Comparison of ENCODE assay signal across 13 cellular contexts in the genomic region with DNA sequence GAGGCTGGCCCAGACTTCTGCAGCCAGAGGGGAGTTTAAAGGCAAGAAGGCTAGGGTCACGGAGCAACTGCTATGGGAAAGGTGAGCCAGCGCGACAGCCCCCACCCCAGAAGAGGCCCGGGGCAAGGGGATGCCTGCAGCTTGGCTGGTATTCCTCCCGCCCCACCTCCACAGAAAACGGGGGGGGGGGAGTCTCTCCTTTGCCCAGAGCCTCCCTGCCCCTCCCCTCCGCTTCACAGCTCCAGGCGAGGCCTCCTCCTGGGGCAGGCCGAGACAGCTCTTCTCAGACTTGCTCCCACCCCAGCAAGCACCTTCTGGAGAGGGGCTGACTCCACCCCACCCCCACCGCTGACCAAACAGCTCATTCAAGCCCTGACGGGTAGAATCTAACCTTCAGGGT. TPM values are rescaled to one million over a fixed set of nuclear protein-coding genes. Genes with fewer than 3 reads are reported as not detected.
DNase-seq lines count a peak whose midpoint lies in the region; ATAC-seq, FAIRE-seq and TF ChIP-seq lines count a peak whose summit lies in the region.
"Had no signal": no experiment of that assay in that cellular context is flagged by ENCODE, and none has a peak within 500 bp of the region (broad histone marks: within the 10 kb centered on the region; RNA-seq: fewer than 3 reads in every experiment).

No MANE protein-coding gene starts in this region.

- POLR2A ChIA-PET in Panc1 (lab: Charles Lee), result interaction anchor here (1.1 kb wide), 1 partner anchor 14 kb away, joined by 3 read pairs; no protein-coding TSS in a partner anchor
- POLR2A ChIA-PET in activated CD4-positive, alpha-beta memory T cell treated with anti-CD3 and anti-CD28 coated beads, Interleukin-2, amount 10 ng/mL, durations not matched to agents 7 days and 5 days (lab: Charles Lee), result interaction anchor here (1.6 to 4.2 kb wide), 3 partner anchors 9 to 12 kb away, joined by 9 to 14 read pairs (median 10); no protein-coding TSS in a partner anchor

- CTCF ChIA-PET in Panc1 (lab: Charles Lee), result interaction anchor here (0.6 kb wide), 1 partner anchor 36 kb away, joined by 5 read pairs; no protein-coding TSS in a partner anchor
- CTCF ChIA-PET in activated CD4-positive, alpha-beta memory T cell treated with anti-CD3 and anti-CD28 coated beads, Interleukin-2, amount 10 ng/mL, durations not matched to agents 7 days and 5 days (lab: Charles Lee), result no interaction called here

- no peaks in the 10 kb centered on the region for H3K9me3 Mint-ChIP-seq in memory B cell
- H3K9me3 Mint-ChIP-seq in stimulated activated memory B cell treated with anti-CD40 and anti-IgM and Interleukin-4, amounts not matched to agents 10 μg/mL and 1 μg/mL and 100 μg/mL, for 72 hours, result no peaks in the 10 kb centered on the region
- no peaks in the 10 kb centered on the region for H3K9me3 Mint-ChIP-seq in activated CD4-positive, alpha-beta memory T cell treated with anti-CD3 and anti-CD28 coated beads, Interleukin-2, amount 10 ng/mL, durations not matched to agents 7 days and 5 days
- H3K9me3 Mint-ChIP-seq: activated B cell treated with CpG ODN at 0.5 μM for 24 hours had no signal

- ATAC-seq in Panc1 (peak; percentile 13; the same call in 1 of the 2 replicates), memory B cell (ENCODE audit: low read depth) (no peak), GM19452 (IDR thresholded peaks at IDR 0.05; ENCODE audit: unreplicated experiment) (no peak)
- no peak for ATAC-seq in stimulated activated memory B cell treated with anti-CD40 and anti-IgM and Interleukin-4, amounts not matched to agents 10 μg/mL and 1 μg/mL and 100 μg/mL, for 72 hours

- no peaks in the 10 kb centered on the region for H3K27me3 ChIP-seq in Panc1 (ENCODE audit: control insufficient read depth, insufficient read depth, low read length)
- H3K27me3 ChIP-seq: testis had no signal

- H3K9me3 ChIP-seq in Panc1 (ENCODE audit: control insufficient read depth, insufficient read depth, low read depth, low read length), result no peaks in the 10 kb centered on the region
- H3K9me3 ChIP-seq: testis had no signal

- intact Hi-C loops in Panc1 (cut with micrococcal nuclease; ENCODE audit: unreplicated experiment), result no loop called here

- H3K36me3 ChIP-seq in Panc1 (ENCODE audit: control insufficient read depth, insufficient read depth, low read length), result no peaks in the 10 kb centered on the region; the same call in 1 of the 2 replicates

- no peaks in the 10 kb centered on the region for H3K27me3 Mint-ChIP-seq in memory B cell
- H3K27me3 Mint-ChIP-seq in stimulated activated memory B cell treated with anti-CD40 and anti-IgM and Interleukin-4, amounts not matched to agents 10 μg/mL and 1 μg/mL and 100 μg/mL, for 72 hours, result no peaks in the 10 kb centered on the region
- H3K27me3 Mint-ChIP-seq in activated CD4-positive, alpha-beta memory T cell treated with anti-CD3 and anti-CD28 coated beads, Interleukin-2, amount 10 ng/mL, durations not matched to agents 7 days and 5 days, result no peaks in the 10 kb centered on the region
- H3K27me3 Mint-ChIP-seq: activated B cell treated with CpG ODN at 0.5 μM for 24 hours had no signal

- peaks cover 36% of the 10 kb centered on the region for H3K4me1 ChIP-seq in Panc1 (ENCODE audit: control insufficient read depth, insufficient read depth, low read length)

- H3K4me1 Mint-ChIP-seq in memory B cell, result peaks cover 48% of the 10 kb centered on the region
- H3K4me1 Mint-ChIP-seq in stimulated activated memory B cell treated with anti-CD40 and anti-IgM and Interleukin-4, amounts not matched to agents 10 μg/mL and 1 μg/mL and 100 μg/mL, for 72 hours, result peaks cover 79% of the 10 kb centered on the region
- peaks cover 52% of the 10 kb centered on the region for H3K4me1 Mint-ChIP-seq in activated CD4-positive, alpha-beta memory T cell treated with anti-CD3 and anti-CD28 coated beads, Interleukin-2, amount 10 ng/mL, durations not matched to agents 7 days and 5 days

- TF ChIP-seq CTCF in Panc1 (IDR thresholded peaks at IDR 0.05), result no peak
- TF ChIP-seq CTCF in coronary artery (IDR thresholded peaks at IDR 0.05), result no peak

- no peak for FAIRE-seq in urothelium cell line (lab: Jason Lieb, UNC)

- DNase-seq in Panc1 (ENCODE audit: low read depth, low spot score) (no peak), coronary artery (ENCODE audit: low spot score) (peak; percentile 40), memory B cell (ENCODE audit: low spot score in 2 of 2) (no peak), urothelium cell line (ENCODE audit: low spot score) (no peak)
- no peak for DNase-seq in activated CD4-positive, alpha-beta memory T cell treated with anti-CD3 and anti-CD28 coated beads, Interleukin-2, amount 10 ng/mL, durations not matched to agents 7 days and 5 days
- DNase-seq: activated B cell treated with CpG ODN at 0.5 μM for 24 hours, amniotic stem cell, NCI-H1436 treated with DMSO at 0.1 percent for 48 hours, NCI-H524 had no signal

- BruUV-seq in Panc1 (replicated peaks; lab: Mats Ljungman, UMichigan), result no TSS peak

- peaks cover 14% of the 10 kb centered on the region for H3K36me3 Mint-ChIP-seq in memory B cell
- peaks cover 39% of the 10 kb centered on the region for H3K36me3 Mint-ChIP-seq in stimulated activated memory B cell treated with anti-CD40 and anti-IgM and Interleukin-4, amounts not matched to agents 10 μg/mL and 1 μg/mL and 100 μg/mL, for 72 hours
- peaks cover 34% of the 10 kb centered on the region for H3K36me3 Mint-ChIP-seq in activated CD4-positive, alpha-beta memory T cell treated with anti-CD3 and anti-CD28 coated beads, Interleukin-2, amount 10 ng/mL, durations not matched to agents 7 days and 5 days (ENCODE audit: low read depth)

- no peak overlapping the region for H3K4me3 Mint-ChIP-seq in memory B cell
- H3K4me3 Mint-ChIP-seq in stimulated activated memory B cell treated with anti-CD40 and anti-IgM and Interleukin-4, amounts not matched to agents 10 μg/mL and 1 μg/mL and 100 μg/mL, for 72 hours, result no peak overlapping the region
- H3K4me3 Mint-ChIP-seq in activated CD4-positive, alpha-beta memory T cell treated with anti-CD3 and anti-CD28 coated beads, Interleukin-2, amount 10 ng/mL, durations not matched to agents 7 days and 5 days, result no peak overlapping the region
- H3K4me3 Mint-ChIP-seq: activated B cell treated with CpG ODN at 0.5 μM for 24 hours had no signal

- H3K27ac Mint-ChIP-seq in memory B cell, result peak overlapping the region; percentile 48
- peak overlapping the region; percentile 21 for H3K27ac Mint-ChIP-seq in stimulated activated memory B cell treated with anti-CD40 and anti-IgM and Interleukin-4, amounts not matched to agents 10 μg/mL and 1 μg/mL and 100 μg/mL, for 72 hours
- no peak overlapping the region for H3K27ac Mint-ChIP-seq in activated CD4-positive, alpha-beta memory T cell treated with anti-CD3 and anti-CD28 coated beads, Interleukin-2, amount 10 ng/mL, durations not matched to agents 7 days and 5 days
- H3K27ac Mint-ChIP-seq: activated B cell treated with CpG ODN at 0.5 μM for 24 hours had no signal

- in situ Hi-C loops in Panc1 (cut with HindIII; ENCODE audit: low pct_unique_long_range_greater_than_20kb, low sequenced_read_pairs), result no loop called here

- H3K27ac ChIP-seq in Panc1 (ENCODE audit: low read length) (no peak overlapping the region), coronary artery (no peak overlapping the region)
- H3K27ac ChIP-seq: HL-60, testis had no signal

- H3K4me3 ChIP-seq in Panc1 (ENCODE audit: low read depth in 2 of 2, low read length in 2 of 2) (no peak overlapping the region), coronary artery (no peak overlapping the region)
- H3K4me3 ChIP-seq: testis had no signal

RNA-seq across cellular contexts. Expression of gene ANP32A, which starts 13.4 kb away (rescaled TPM):
- 226 TPM for total RNA-seq in Panc1 (2021; ENCODE audit: unreplicated experiment)
- polyA plus RNA-seq in Panc1 (2012; ENCODE audit: insufficient read length), result 274 TPM
- 100 to 1,000 TPM; 190 to 194 TPM for total RNA-seq in activated CD4-positive, alpha-beta memory T cell treated with anti-CD3 and anti-CD28 coated beads, Interleukin-2, amount 10 ng/mL, durations not matched to agents 7 days and 5 days
